Comparison of ENCODE assay signal across 27 cellular contexts in the genomic region with DNA sequence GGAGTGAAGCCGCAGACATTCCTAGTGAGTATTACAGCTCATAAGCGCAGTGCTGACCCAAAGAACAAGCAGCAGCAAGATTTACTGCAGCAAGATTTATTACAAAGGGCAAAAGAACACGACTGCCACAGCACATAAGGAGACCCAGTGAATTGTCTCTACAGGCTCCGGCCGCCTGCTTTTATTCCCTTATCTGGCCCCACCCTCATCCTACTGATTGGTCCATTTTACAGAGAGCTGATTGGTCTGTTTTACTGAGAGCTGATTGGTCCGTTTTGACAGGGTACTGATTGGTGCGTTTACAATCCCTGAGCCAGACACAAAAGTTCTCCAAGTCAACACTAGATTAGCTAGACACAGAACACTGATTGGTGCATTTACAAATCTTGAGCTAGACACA.
"Had no signal": no experiment of that assay in that cellular context is flagged by ENCODE, and none has a peak within 500 bp of the region (broad histone marks: within the 10 kb centered on the region; RNA-seq: fewer than 3 reads in every experiment).

No MANE protein-coding gene starts in this region.

- H3K27me3 ChIP-seq: brain microvascular endothelial cell, cardiac muscle cell had no signal

- H3K27ac ChIP-seq: cardiac muscle cell, KMS-11, SK-N-MC, VCaP had no signal

- H3K27ac Mint-ChIP-seq: activated CD4-positive, alpha-beta memory T cell treated with anti-CD3 and anti-CD28 coated beads for 36 hours; activated naive CD4-positive, alpha-beta T cell treated with anti-CD3 and anti-CD28 coated beads, Interleukin-2, amount 10 ng/mL, durations not matched to agents 7 days and 5 days; activated naive CD8-positive, alpha-beta T cell treated with anti-CD3 and anti-CD28 coated beads for 36 hours; activated T-helper 2 cell treated with anti-CD3 and anti-CD28 coated beads, Interferon-gamma antibody, Interleukin-2, Interleukin-4, amounts not matched to agents 10 μg/mL and 5 μg/mL and 100 μg/mL, durations not matched to agents 14 hours and 24 hours and 36 hours; T-cell had no signal

- H3K4me2 ChIP-seq: KMS-11 had no signal

- H3K36me3 ChIP-seq: brain microvascular endothelial cell, cardiac muscle cell had no signal

- H3K9me3 Mint-ChIP-seq: activated CD4-positive, alpha-beta memory T cell treated with anti-CD3 and anti-CD28 coated beads for 36 hours; activated naive CD8-positive, alpha-beta T cell treated with anti-CD3 and anti-CD28 coated beads for 36 hours; activated T-helper 2 cell treated with anti-CD3 and anti-CD28 coated beads, Interferon-gamma antibody, Interleukin-2, Interleukin-4, amounts not matched to agents 10 μg/mL and 5 μg/mL and 100 μg/mL, durations not matched to agents 14 hours and 24 hours and 36 hours; T-cell had no signal

- H3K4me3 ChIP-seq: cardiac muscle cell, SK-N-MC had no signal

- DNase-seq: activated CD4-positive, alpha-beta memory T cell treated with anti-CD3 and anti-CD28 coated beads for 36 hours; activated CD4-positive, alpha-beta T cell treated with anti-CD3 and anti-CD28 coated beads for 48 hours; activated gamma-delta T cell treated with Interleukin-2 at 50 U/mL for 16 hours; activated naive CD4-positive, alpha-beta T cell treated with anti-CD3 and anti-CD28 coated beads, Interleukin-2, amount 10 ng/mL, durations not matched to agents 7 days and 5 days; activated naive CD8-positive, alpha-beta T cell treated with anti-CD3 and anti-CD28 coated beads for 36 hours; activated T-cell treated with anti-CD3 and anti-CD28 coated beads for 4 hours; activated T-cell treated with anti-CD3 and anti-CD28 coated beads, Interleukin-2, amount 50 U/mL, for 48 hours; brain microvascular endothelial cell; NCI-H1092; NCI-H1417; NCI-H2029; NCI-H345; NCI-H510A; NCI-H526 treated with DMSO at 0.1 percent for 48 hours; NCI-H82; OCI-M1; RPMI8226; T-cell; T-helper 2 cell; T1000 had no signal

- H3K36me3 Mint-ChIP-seq: activated CD4-positive, alpha-beta memory T cell treated with anti-CD3 and anti-CD28 coated beads for 36 hours; activated naive CD4-positive, alpha-beta T cell treated with anti-CD3 and anti-CD28 coated beads, Interleukin-2, amount 10 ng/mL, durations not matched to agents 7 days and 5 days; activated naive CD8-positive, alpha-beta T cell treated with anti-CD3 and anti-CD28 coated beads for 36 hours; T-cell had no signal

- H3K27me3 Mint-ChIP-seq: activated naive CD8-positive, alpha-beta T cell treated with anti-CD3 and anti-CD28 coated beads for 36 hours; T-cell had no signal

- ATAC-seq: Panc1, Right ventricle myocardium inferior, T-cell had no signal

- H3K4me3 Mint-ChIP-seq: activated CD4-positive, alpha-beta memory T cell treated with anti-CD3 and anti-CD28 coated beads for 36 hours; activated naive CD4-positive, alpha-beta T cell treated with anti-CD3 and anti-CD28 coated beads, Interleukin-2, amount 10 ng/mL, durations not matched to agents 7 days and 5 days; activated naive CD8-positive, alpha-beta T cell treated with anti-CD3 and anti-CD28 coated beads for 36 hours; T-cell had no signal

- H3K9ac ChIP-seq: KMS-11 had no signal
